20 cellular contexts compared by ENCODE assay signal in genomic region chr16:6541262-6541661, GRCh38.
DNase-seq lines count a peak whose midpoint lies in the region; ATAC-seq, FAIRE-seq and TF ChIP-seq lines count a peak whose summit lies in the region.
"Had no signal": no experiment of that assay in that cellular context is flagged by ENCODE, and none has a peak within 500 bp of the region (broad histone marks: within the 10 kb centered on the region; RNA-seq: fewer than 3 reads in every experiment).

No MANE protein-coding gene starts in this region.

- no peak for TF ChIP-seq EP300 in HepG2 (IDR thresholded peaks at IDR 0.05; ENCODE audit: low read depth in 2 of 2, low read length in 2 of 2)
- no peak for TF ChIP-seq EP300 in HepG2 (CRISPR knock-in tag; IDR thresholded peaks at IDR 0.05; ENCODE audit: borderline replicate concordance)

- no peak overlapping the region for H2AFZ ChIP-seq in HepG2 (ENCODE audit: low read length)
- H2AFZ ChIP-seq in hepatocyte: no peak overlapping the region

- no peak overlapping the region for H3K4me3 ChIP-seq in HepG2 (replicated peaks in 1 of 3; ENCODE audit: insufficient read depth in 1 of 3, low read depth in 2 of 3, low read length in 3 of 3)
- H3K4me3 ChIP-seq in right lobe of liver: no peak overlapping the region
- no peak overlapping the region for H3K4me3 ChIP-seq in hepatocyte
- H3K4me3 ChIP-seq: A549; BLaER1 treated with 17β-estradiol and CSF1 and Interleukin-3, amounts not matched to agents 10 nM and 100 nM had no signal

- in situ Hi-C loops in HepG2 (cut with HindIII; ENCODE audit: extremely low pct_ligation_motif_present, low pct_unique_long_range_greater_than_20kb): no loop called here

- no TSS peak for BruUV-seq in HepG2 (replicated peaks; lab: Mats Ljungman, UMichigan)

- no peak for TF ChIP-seq RAD21 in HepG2 (CRISPR knock-in tag; IDR thresholded peaks at IDR 0.05)

- no peaks in the 10 kb centered on the region for H3K9me2 ChIP-seq in hepatocyte (replicated peaks; ENCODE audit: insufficient read depth)

- H3K27me3 ChIP-seq in HepG2 (ENCODE audit: control insufficient read depth in 1 of 2, insufficient read depth in 2 of 2, low read length in 2 of 2) (no peaks in the 10 kb centered on the region; a peak in 1 of 5 replicates), right lobe of liver (no peaks in the 10 kb centered on the region), hepatocyte (no peaks in the 10 kb centered on the region)
- H3K27me3 ChIP-seq: BLaER1 treated with 17β-estradiol and CSF1 and Interleukin-3, amounts not matched to agents 10 nM and 100 nM had no signal

- POLR2A ChIA-PET in HepG2 (lab: Yijun Ruan, JAX): no interaction called here

- no peak for ATAC-seq in HepG2
- ATAC-seq in right lobe of liver: no peak
- ATAC-seq: A549; CD8-positive, alpha-beta T cell had no signal

- H3K9me3 ChIP-seq in HepG2 (ENCODE audit: low read length) (peaks cover 8% of the 10 kb centered on the region; the same call in 1 of the 2 replicates), right lobe of liver (no peaks in the 10 kb centered on the region), hepatocyte (ENCODE audit: low read depth) (no peaks in the 10 kb centered on the region)
- H3K9me3 ChIP-seq: A549; BLaER1 treated with 17β-estradiol and CSF1 and Interleukin-3, amounts not matched to agents 10 nM and 100 nM; Caco-2 had no signal

- 6% methylated on average over 3 of the region's 3 CpGs for WGBS in HepG2 (ENCODE audit: low lambda C conversion rate)
- 32% methylated on average over 3 of the region's 3 CpGs for WGBS in right lobe of liver (ENCODE audit: insufficient coverage, low coverage, low lambda C conversion rate, missing lambda C conversion rate)
- 68% methylated on average over 3 of the region's 3 CpGs for WGBS in hepatocyte (ENCODE audit: low lambda C conversion rate, missing lambda C conversion rate)

- CTCF ChIA-PET in HepG2 (lab: Yijun Ruan, JAX; ENCODE audit: low intra/inter-chr PET ratio, low total read pairs): no interaction called here

- no peak for FAIRE-seq in HepG2 (lab: Jason Lieb, UNC)
- FAIRE-seq: A549, D721Med, G401.6, GM12891, GM19239 had no signal

- H3K4me2 ChIP-seq in HepG2 (ENCODE audit: low read depth, low read length): no peak overlapping the region
- H3K4me2 ChIP-seq in hepatocyte: no peak overlapping the region
- H3K4me2 ChIP-seq: A549; BLaER1 treated with 17β-estradiol and CSF1 and Interleukin-3, amounts not matched to agents 10 nM and 100 nM had no signal

- H3K79me2 ChIP-seq in HepG2 (ENCODE audit: insufficient read depth, low read length): no peaks in the 10 kb centered on the region
- H3K79me2 ChIP-seq in hepatocyte: no peaks in the 10 kb centered on the region

- H3K9ac ChIP-seq in HepG2 (ENCODE audit: insufficient read depth, low read depth, low read length): no peak overlapping the region
- H3K9ac ChIP-seq: BLaER1 treated with 17β-estradiol and CSF1 and Interleukin-3, amounts not matched to agents 10 nM and 100 nM had no signal

- TF ChIP-seq CTCF in HepG2 (CRISPR knock-in tag; IDR thresholded peaks at IDR 0.05) (no peak), right lobe of liver (IDR thresholded peaks at IDR 0.05) (no peak), hepatocyte (IDR thresholded peaks at IDR 0.05; ENCODE audit: poor library complexity) (no peak)

- DNase-seq in HepG2 (ENCODE audit: low spot score) (no peak), right lobe of liver (no peak), hepatocyte (ENCODE audit: low spot score) (peak; percentile 7), NCI-H2171 (lab: John Stamatoyannopoulos, UW) (no peak)
- no peak for DNase-seq in stimulated activated CD4-positive, alpha-beta T cell treated with anti-CD3 and anti-CD28 coated beads, Interleukin-12 subunit alpha, Interleukin-12 subunit beta, amount 100 ng/mL, for 4 hours
- DNase-seq: AML-193; Caco-2; Calu3; CD4-positive, alpha-beta T cell; CD8-positive, alpha-beta T cell; DMS79 treated with DMSO at 0.1 percent for 48 hours; GF-D8 had no signal

- H4K20me1 ChIP-seq in HepG2 (ENCODE audit: insufficient read depth, low read length) (no peaks in the 10 kb centered on the region), hepatocyte (ENCODE audit: insufficient read depth, poor library complexity, severe bottlenecking) (no peaks in the 10 kb centered on the region)
- H4K20me1 ChIP-seq: BLaER1 treated with 17β-estradiol and CSF1 and Interleukin-3, amounts not matched to agents 10 nM and 100 nM had no signal

- intact Hi-C loops in HepG2 (cut with micrococcal nuclease; ENCODE audit: unreplicated experiment): no loop called here
- intact Hi-C loops in right lobe of liver (cut with DNase I): no loop called here

- no peaks in the 10 kb centered on the region for H3K4me1 ChIP-seq in HepG2 (ENCODE audit: insufficient read depth, low read length)
- no peaks in the 10 kb centered on the region for H3K4me1 ChIP-seq in right lobe of liver
- H3K4me1 ChIP-seq in hepatocyte (ENCODE audit: insufficient read depth): no peaks in the 10 kb centered on the region
- H3K4me1 ChIP-seq: A549; BLaER1 treated with 17β-estradiol and CSF1 and Interleukin-3, amounts not matched to agents 10 nM and 100 nM; Caco-2 had no signal

- H3K36me3 ChIP-seq in HepG2 (replicated peaks in 1 of 2; ENCODE audit: control insufficient read depth in 1 of 2, insufficient read depth in 2 of 2, low read length in 2 of 2): no peaks in the 10 kb centered on the region
- no peaks in the 10 kb centered on the region for H3K36me3 ChIP-seq in right lobe of liver
- no peaks in the 10 kb centered on the region for H3K36me3 ChIP-seq in hepatocyte (replicated peaks; ENCODE audit: insufficient read depth, low read depth)
- H3K36me3 ChIP-seq: BLaER1 treated with 17β-estradiol and CSF1 and Interleukin-3, amounts not matched to agents 10 nM and 100 nM had no signal

- TF ChIP-seq POLR2A in HepG2 (IDR thresholded peaks at IDR 0.05; ENCODE audit: insufficient read depth in 1 of 2, low read depth in 2 of 2, low read length in 2 of 2) (no peak), right lobe of liver (IDR thresholded peaks at IDR 0.05) (no peak)

- H3K27ac ChIP-seq in HepG2 (ENCODE audit: extremely low read length, insufficient read depth, low read length) (no peak overlapping the region), right lobe of liver (no peak overlapping the region), hepatocyte (no peak overlapping the region)
- H3K27ac ChIP-seq: 22Rv1; A549; BLaER1 treated with 17β-estradiol and CSF1 and Interleukin-3, amounts not matched to agents 10 nM and 100 nM; C4-2B had no signal

TF ChIP-seq in HepG2, 621 proteins besides CTCF, POLR2A, EP300 and RAD21:
- TF ChIP-seq SMC3 (IDR thresholded peaks at IDR 0.05; ENCODE audit: low read length) (no peak), CREB1 (IDR thresholded peaks at IDR 0.05) (peak; percentile 72), CREB1 (CRISPR knock-in tag; IDR thresholded peaks at IDR 0.05) (no peak)
